9 cellular contexts compared by ENCODE assay signal in the genomic region with DNA sequence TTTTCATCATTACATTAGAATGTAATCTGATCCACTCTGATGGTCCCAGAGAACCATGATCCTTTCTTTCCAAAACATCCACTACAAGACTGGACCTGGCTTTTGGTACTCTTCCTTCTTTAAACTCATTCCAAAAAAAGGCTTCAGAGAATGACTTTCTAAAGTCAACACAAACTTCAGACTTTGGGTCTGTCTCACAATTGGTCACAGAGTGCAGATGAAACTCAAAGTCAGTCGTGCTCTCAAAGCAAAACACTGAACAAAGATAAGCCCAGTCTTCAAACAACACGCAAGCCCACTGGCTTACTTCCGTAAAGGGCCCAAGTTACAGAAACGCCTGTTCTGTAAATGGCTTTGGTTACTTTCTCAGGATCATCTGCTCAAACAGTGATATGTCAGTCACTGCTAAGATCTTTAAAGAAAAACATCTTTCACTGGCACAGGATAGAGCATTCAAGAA.
DNase-seq lines count a peak whose midpoint lies in the region; ATAC-seq and TF ChIP-seq lines count a peak whose summit lies in the region.
"Had no signal": no experiment of that assay in that cellular context is flagged by ENCODE, and none has a peak within 500 bp of the region (broad histone marks: within the 10 kb centered on the region; RNA-seq: fewer than 3 reads in every experiment).

No MANE protein-coding gene starts in this region.

- peak overlapping the region; percentile 12 to 67 (median 37) for H3K27ac ChIP-seq in gastrocnemius medialis
- H3K27ac ChIP-seq: SJSA1 had no signal

- intact Hi-C loops in gastrocnemius medialis (cut with DNase I; ENCODE audit: low total_unique reads) = no loop called here

- ATAC-seq in T-cell (replicated peaks in 1 of 4) (no peak), gastrocnemius medialis (no peak), GM19395 (IDR thresholded peaks at IDR 0.05; ENCODE audit: unreplicated experiment) (no peak), GM18909 (IDR thresholded peaks at IDR 0.05; ENCODE audit: poor library complexity, unreplicated experiment) (no peak)

- peak overlapping the region in 2 of 3 donors; percentile 44 to 46 for H3K4me3 Mint-ChIP-seq in T-cell

- peaks cover 38% of the 10 kb centered on the region for H3K36me3 Mint-ChIP-seq in T-cell

- H3K27me3 ChIP-seq in gastrocnemius medialis = no peaks in the 10 kb centered on the region
- H3K27me3 ChIP-seq: SJSA1 had no signal

- H3K9me3 ChIP-seq in gastrocnemius medialis = no peaks in the 10 kb centered on the region
- H3K9me3 ChIP-seq: SJSA1 had no signal

- H3K9me3 Mint-ChIP-seq in T-cell = no peaks in the 10 kb centered on the region

- H3K27ac Mint-ChIP-seq in T-cell = peak overlapping the region in 1 of 2 donors; percentile 77

- peaks cover 90 to 94% of the 10 kb centered on the region in 2 donors for H3K4me1 ChIP-seq in gastrocnemius medialis

- H3K27me3 Mint-ChIP-seq in T-cell = no peaks in the 10 kb centered on the region

- H3K4me3 ChIP-seq in gastrocnemius medialis = no peak overlapping the region
- H3K4me3 ChIP-seq: SJSA1, skin epidermis had no signal

- POLR2A ChIA-PET in T-cell (lab: Charles Lee) = interaction anchor here (0.5 to 0.6 kb wide), 2 partner anchors 19 to 105 kb away, joined by 4 to 5 read pairs; no protein-coding TSS in a partner anchor

- DNase-seq in GM03348 (ENCODE audit: low spot score) (peak; percentile 20), T-cell (no peak), fibroblast of peridontal ligament (ENCODE audit: extremely low read depth) (peak; percentile 51), gastrocnemius medialis (no peak), NCI-H2227 treated with DMSO at 0.1 percent for 48 hours (lab: John Stamatoyannopoulos, UW) (no peak)

- CTCF ChIA-PET in T-cell (lab: Charles Lee) = interaction anchor here in 1 of 2 donors (1.6 kb wide), 1 partner anchor 11 kb away, joined by 4 read pairs; no protein-coding TSS in a partner anchor

- in situ Hi-C loops in gastrocnemius medialis (cut with MboI; ENCODE audit: low sequenced_read_pairs in 4 of 4) = loop anchor here in 2 of 4 donors (25.0 kb wide), 2 partner anchors 236 to 361 kb away; no protein-coding TSS in a partner anchor

- TF ChIP-seq POLR2A in gastrocnemius medialis (IDR thresholded peaks at IDR 0.05) = no peak

- TF ChIP-seq CTCF in gastrocnemius medialis (IDR thresholded peaks at IDR 0.05 in 4 of 5, conservative IDR thresholded peaks at IDR 0.05 in 1 of 5) = no peak

- H3K36me3 ChIP-seq in gastrocnemius medialis = peaks cover 0 to 26% of the 10 kb centered on the region in 2 donors
- H3K36me3 ChIP-seq: SJSA1 had no signal

- H3K4me1 Mint-ChIP-seq in T-cell = peaks cover under 1 to 55% (median 53%) of the 10 kb centered on the region in 3 donors

Comparison
In these comparisons a context has a peak if more than half of its experiments do, and no peak if none do; other contexts are left out.
1. DNase-seq: peak in GM03348 (single experiment) and fibroblast of peridontal ligament (single experiment); none in T-cell (0 of 34), gastrocnemius medialis (0 of 2) and NCI-H2227 treated with DMSO at 0.1 percent for 48 hours (single experiment).